ENCODE assay signal across 1 cellular context in the genomic region with DNA sequence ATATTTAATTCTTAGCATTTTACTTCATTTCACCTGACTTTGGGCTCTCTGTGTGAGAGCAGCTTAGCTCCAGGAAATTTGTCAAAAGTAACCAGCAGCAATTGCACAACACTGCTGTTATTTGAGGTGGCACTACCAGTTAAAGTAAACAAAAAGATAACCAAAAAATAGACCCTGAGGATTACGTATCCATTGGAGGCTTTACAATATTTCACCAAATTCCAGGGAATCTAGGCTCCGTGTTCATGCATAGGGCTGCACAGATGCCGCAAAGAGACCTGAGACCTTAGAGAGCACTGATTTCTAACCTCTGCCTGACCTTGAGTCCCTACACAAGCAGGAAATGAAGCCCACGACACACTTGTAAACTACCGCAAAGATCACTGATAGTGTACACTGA.
TF ChIP-seq lines count a peak whose summit lies in the region.

No MANE protein-coding gene starts in this region.

TF ChIP-seq in HepG2, 621 proteins besides CTCF, POLR2A, EP300 and RAD21 (continued from another document and continues in another):
- TF ChIP-seq, protein P1, sequence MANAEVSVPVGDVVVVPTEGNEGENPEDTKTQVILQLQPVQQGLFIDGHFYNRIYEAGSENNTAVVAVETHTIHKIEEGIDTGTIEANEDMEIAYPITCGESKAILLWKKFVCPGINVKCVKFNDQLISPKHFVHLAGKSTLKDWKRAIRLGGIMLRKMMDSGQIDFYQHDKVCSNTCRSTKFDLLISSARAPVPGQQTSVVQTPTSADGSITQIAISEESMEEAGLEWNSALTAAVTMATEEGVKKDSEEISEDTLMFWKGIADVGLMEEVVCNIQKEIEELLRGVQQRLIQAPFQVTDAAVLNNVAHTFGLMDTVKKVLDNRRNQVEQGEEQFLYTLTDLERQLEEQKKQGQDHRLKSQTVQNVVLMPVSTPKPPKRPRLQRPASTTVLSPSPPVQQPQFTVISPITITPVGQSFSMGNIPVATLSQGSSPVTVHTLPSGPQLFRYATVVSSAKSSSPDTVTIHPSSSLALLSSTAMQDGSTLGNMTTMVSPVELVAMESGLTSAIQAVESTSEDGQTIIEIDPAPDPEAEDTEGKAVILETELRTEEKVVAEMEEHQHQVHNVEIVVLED (CRISPR knock-in tag; IDR thresholded peaks at IDR 0.05; ENCODE audit: borderline replicate concordance): no peak
- TF ChIP-seq ESRRA (CRISPR knock-in tag; IDR thresholded peaks at IDR 0.05; ENCODE audit: low read depth) (0 out of 2 replicates have a peak, but pooled peaks have one; percentile 35), PHF8 (CRISPR knock-in tag; IDR thresholded peaks at IDR 0.05) (no peak), ZNF569 (CRISPR knock-in tag; IDR thresholded peaks at IDR 0.05; ENCODE audit: borderline replicate concordance) (no peak), GFI1 (CRISPR knock-in tag; IDR thresholded peaks at IDR 0.05; ENCODE audit: borderline replicate concordance) (peak; percentile 95), SRSF4 (IDR thresholded peaks at IDR 0.05; ENCODE audit: low read depth, low read length, poor library complexity, severe bottlenecking) (no peak), HMG20A (CRISPR knock-in tag; IDR thresholded peaks at IDR 0.05; ENCODE audit: borderline replicate concordance) (peak; percentile 38; the same call in 1 of the 2 replicates), RARA (CRISPR knock-in tag; IDR thresholded peaks at IDR 0.05) (peak; percentile 59), NFE2L2 (IDR thresholded peaks at IDR 0.05; ENCODE audit: low read length) (no peak), ZBTB44 (CRISPR knock-in tag; IDR thresholded peaks at IDR 0.05) (no peak), ZMYM4 (CRISPR knock-in tag; IDR thresholded peaks at IDR 0.05) (peak; percentile 35; the same call in 1 of the 2 replicates), SKI (IDR thresholded peaks at IDR 0.05; ENCODE audit: partially characterized antibody) (no peak), FOXP4 (CRISPR knock-in tag; IDR thresholded peaks at IDR 0.05) (peak; percentile 44; the same call in 1 of the 2 replicates), BCL6 (CRISPR knock-in tag; IDR thresholded peaks at IDR 0.05) (peak; percentile 60; the same call in 1 of the 2 replicates), GATAD2A (CRISPR knock-in tag; IDR thresholded peaks at IDR 0.05) (peak; percentile 56), SIX1 (CRISPR knock-in tag; IDR thresholded peaks at IDR 0.05; ENCODE audit: borderline replicate concordance) (no peak), CEBPB (IDR thresholded peaks at IDR 0.05; ENCODE audit: borderline replicate concordance, low read depth, low read length) (peak; percentile 86), SOX6 (IDR thresholded peaks at IDR 0.05) (no peak), SOX6 (CRISPR knock-in tag; IDR thresholded peaks at IDR 0.05) (peak; percentile 22; the same call in 1 of the 2 replicates), ZNF343 (CRISPR knock-in tag; IDR thresholded peaks at IDR 0.05) (no peak), NR2F6 (IDR thresholded peaks at IDR 0.05) (0 out of 2 replicates have a peak, but pooled peaks have one; percentile 20), NR2F6 (CRISPR knock-in tag; IDR thresholded peaks at IDR 0.05) (no peak), FOXA3 (CRISPR knock-in tag; IDR thresholded peaks at IDR 0.05) (peak; percentile 47; the same call in 1 of the 2 replicates), ZNF644 (CRISPR knock-in tag; IDR thresholded peaks at IDR 0.05; ENCODE audit: low read depth) (no peak), ISL2 (CRISPR knock-in tag; IDR thresholded peaks at IDR 0.05) (no peak), NKX3-1 (CRISPR knock-in tag; IDR thresholded peaks at IDR 0.05) (no peak), THAP7 (CRISPR knock-in tag; IDR thresholded peaks at IDR 0.05) (no peak)
- TF ChIP-seq, protein P2, sequence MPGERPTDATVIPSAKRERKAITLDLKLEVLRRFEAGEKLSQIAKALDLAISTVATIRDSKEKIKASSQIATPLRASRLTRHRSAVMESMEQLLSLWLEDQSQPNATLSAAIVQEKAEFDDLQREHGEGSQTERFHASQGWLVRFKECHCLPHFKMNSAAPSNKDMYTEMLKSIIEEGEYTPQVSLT (CRISPR knock-in tag; IDR thresholded peaks at IDR 0.05; ENCODE audit: borderline replicate concordance, low read depth): no peak
- TF ChIP-seq, protein P3, sequence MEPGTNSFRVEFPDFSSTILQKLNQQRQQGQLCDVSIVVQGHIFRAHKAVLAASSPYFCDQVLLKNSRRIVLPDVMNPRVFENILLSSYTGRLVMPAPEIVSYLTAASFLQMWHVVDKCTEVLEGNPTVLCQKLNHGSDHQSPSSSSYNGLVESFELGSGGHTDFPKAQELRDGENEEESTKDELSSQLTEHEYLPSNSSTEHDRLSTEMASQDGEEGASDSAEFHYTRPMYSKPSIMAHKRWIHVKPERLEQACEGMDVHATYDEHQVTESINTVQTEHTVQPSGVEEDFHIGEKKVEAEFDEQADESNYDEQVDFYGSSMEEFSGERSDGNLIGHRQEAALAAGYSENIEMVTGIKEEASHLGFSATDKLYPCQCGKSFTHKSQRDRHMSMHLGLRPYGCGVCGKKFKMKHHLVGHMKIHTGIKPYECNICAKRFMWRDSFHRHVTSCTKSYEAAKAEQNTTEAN (CRISPR knock-in tag; conservative IDR thresholded peaks at IDR 0.05): no peak
- TF ChIP-seq, protein P4, sequence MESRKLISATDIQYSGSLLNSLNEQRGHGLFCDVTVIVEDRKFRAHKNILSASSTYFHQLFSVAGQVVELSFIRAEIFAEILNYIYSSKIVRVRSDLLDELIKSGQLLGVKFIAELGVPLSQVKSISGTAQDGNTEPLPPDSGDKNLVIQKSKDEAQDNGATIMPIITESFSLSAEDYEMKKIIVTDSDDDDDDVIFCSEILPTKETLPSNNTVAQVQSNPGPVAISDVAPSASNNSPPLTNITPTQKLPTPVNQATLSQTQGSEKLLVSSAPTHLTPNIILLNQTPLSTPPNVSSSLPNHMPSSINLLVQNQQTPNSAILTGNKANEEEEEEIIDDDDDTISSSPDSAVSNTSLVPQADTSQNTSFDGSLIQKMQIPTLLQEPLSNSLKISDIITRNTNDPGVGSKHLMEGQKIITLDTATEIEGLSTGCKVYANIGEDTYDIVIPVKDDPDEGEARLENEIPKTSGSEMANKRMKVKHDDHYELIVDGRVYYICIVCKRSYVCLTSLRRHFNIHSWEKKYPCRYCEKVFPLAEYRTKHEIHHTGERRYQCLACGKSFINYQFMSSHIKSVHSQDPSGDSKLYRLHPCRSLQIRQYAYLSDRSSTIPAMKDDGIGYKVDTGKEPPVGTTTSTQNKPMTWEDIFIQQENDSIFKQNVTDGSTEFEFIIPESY (CRISPR knock-in tag; IDR thresholded peaks at IDR 0.05): no peak
- TF ChIP-seq, protein P5, sequence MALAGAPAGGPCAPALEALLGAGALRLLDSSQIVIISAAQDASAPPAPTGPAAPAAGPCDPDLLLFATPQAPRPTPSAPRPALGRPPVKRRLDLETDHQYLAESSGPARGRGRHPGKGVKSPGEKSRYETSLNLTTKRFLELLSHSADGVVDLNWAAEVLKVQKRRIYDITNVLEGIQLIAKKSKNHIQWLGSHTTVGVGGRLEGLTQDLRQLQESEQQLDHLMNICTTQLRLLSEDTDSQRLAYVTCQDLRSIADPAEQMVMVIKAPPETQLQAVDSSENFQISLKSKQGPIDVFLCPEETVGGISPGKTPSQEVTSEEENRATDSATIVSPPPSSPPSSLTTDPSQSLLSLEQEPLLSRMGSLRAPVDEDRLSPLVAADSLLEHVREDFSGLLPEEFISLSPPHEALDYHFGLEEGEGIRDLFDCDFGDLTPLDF (CRISPR knock-in tag; IDR thresholded peaks at IDR 0.05): no peak
- TF ChIP-seq, protein P6, sequence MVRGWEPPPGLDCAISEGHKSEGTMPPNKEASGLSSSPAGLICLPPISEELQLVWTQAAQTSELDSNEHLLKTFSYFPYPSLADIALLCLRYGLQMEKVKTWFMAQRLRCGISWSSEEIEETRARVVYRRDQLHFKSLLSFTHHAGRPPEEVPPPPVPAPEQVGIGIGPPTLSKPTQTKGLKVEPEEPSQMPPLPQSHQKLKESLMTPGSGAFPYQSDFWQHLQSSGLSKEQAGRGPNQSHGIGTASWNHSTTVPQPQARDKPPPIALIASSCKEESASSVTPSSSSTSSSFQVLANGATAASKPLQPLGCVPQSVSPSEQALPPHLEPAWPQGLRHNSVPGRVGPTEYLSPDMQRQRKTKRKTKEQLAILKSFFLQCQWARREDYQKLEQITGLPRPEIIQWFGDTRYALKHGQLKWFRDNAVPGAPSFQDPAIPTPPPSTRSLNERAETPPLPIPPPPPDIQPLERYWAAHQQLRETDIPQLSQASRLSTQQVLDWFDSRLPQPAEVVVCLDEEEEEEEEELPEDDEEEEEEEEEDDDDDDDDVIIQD (CRISPR knock-in tag; IDR thresholded peaks at IDR 0.05; ENCODE audit: low read depth): 0 out of 2 replicates have a peak, but pooled peaks have one; percentile 46
- TF ChIP-seq, protein P7, sequence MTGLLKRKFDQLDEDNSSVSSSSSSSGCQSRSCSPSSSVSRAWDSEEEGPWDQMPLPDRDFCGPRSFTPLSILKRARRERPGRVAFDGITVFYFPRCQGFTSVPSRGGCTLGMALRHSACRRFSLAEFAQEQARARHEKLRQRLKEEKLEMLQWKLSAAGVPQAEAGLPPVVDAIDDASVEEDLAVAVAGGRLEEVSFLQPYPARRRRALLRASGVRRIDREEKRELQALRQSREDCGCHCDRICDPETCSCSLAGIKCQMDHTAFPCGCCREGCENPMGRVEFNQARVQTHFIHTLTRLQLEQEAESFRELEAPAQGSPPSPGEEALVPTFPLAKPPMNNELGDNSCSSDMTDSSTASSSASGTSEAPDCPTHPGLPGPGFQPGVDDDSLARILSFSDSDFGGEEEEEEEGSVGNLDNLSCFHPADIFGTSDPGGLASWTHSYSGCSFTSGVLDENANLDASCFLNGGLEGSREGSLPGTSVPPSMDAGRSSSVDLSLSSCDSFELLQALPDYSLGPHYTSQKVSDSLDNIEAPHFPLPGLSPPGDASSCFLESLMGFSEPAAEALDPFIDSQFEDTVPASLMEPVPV (CRISPR knock-in tag; IDR thresholded peaks at IDR 0.05): no peak
- TF ChIP-seq, protein P8, sequence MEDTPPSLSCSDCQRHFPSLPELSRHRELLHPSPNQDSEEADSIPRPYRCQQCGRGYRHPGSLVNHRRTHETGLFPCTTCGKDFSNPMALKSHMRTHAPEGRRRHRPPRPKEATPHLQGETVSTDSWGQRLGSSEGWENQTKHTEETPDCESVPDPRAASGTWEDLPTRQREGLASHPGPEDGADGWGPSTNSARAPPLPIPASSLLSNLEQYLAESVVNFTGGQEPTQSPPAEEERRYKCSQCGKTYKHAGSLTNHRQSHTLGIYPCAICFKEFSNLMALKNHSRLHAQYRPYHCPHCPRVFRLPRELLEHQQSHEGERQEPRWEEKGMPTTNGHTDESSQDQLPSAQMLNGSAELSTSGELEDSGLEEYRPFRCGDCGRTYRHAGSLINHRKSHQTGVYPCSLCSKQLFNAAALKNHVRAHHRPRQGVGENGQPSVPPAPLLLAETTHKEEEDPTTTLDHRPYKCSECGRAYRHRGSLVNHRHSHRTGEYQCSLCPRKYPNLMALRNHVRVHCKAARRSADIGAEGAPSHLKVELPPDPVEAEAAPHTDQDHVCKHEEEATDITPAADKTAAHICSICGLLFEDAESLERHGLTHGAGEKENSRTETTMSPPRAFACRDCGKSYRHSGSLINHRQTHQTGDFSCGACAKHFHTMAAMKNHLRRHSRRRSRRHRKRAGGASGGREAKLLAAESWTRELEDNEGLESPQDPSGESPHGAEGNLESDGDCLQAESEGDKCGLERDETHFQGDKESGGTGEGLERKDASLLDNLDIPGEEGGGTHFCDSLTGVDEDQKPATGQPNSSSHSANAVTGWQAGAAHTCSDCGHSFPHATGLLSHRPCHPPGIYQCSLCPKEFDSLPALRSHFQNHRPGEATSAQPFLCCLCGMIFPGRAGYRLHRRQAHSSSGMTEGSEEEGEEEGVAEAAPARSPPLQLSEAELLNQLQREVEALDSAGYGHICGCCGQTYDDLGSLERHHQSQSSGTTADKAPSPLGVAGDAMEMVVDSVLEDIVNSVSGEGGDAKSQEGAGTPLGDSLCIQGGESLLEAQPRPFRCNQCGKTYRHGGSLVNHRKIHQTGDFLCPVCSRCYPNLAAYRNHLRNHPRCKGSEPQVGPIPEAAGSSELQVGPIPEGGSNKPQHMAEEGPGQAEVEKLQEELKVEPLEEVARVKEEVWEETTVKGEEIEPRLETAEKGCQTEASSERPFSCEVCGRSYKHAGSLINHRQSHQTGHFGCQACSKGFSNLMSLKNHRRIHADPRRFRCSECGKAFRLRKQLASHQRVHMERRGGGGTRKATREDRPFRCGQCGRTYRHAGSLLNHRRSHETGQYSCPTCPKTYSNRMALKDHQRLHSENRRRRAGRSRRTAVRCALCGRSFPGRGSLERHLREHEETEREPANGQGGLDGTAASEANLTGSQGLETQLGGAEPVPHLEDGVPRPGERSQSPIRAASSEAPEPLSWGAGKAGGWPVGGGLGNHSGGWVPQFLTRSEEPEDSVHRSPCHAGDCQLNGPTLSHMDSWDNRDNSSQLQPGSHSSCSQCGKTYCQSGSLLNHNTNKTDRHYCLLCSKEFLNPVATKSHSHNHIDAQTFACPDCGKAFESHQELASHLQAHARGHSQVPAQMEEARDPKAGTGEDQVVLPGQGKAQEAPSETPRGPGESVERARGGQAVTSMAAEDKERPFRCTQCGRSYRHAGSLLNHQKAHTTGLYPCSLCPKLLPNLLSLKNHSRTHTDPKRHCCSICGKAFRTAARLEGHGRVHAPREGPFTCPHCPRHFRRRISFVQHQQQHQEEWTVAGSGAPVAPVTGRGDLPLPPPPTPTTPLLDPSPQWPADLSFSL (CRISPR knock-in tag; IDR thresholded peaks at IDR 0.05): 0 out of 2 replicates have a peak, but pooled peaks have one; percentile 21
